In the genomic region with DNA sequence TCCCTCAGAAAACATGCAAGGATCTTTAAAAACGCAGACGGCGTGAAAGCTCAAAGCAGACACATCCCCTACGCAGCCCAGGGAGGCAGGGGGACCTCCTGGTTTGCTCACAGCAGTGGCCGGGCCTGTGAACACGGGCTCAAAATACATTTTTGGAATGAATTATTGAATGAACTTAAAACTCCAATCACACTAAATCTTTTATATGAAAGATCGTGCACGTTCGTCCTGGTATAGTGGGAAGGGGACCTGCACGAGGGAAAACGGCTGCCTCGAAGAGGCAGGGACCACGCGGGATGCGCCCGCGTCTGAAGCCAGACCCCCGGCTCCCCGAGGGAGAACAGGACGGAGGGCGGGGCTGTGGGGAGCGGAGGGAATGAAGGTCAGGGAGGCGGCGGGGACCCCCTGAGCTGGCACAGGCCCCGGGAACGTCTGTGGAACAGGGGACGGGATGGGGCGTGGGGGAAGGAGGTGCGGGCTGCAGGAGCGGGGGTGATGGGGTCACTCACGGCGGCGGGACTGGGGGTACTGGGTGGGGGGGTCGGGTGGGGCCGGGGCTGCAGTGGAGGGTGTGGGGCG, we compare ENCODE assay signal across 9 cellular contexts. TPM values are rescaled to one million over a fixed set of nuclear protein-coding genes. Genes with fewer than 3 reads are reported as not detected.
DNase-seq lines count a peak whose midpoint lies in the region; ATAC-seq and TF ChIP-seq lines count a peak whose summit lies in the region.
"Had no signal": no experiment of that assay in that cellular context is flagged by ENCODE, and none has a peak within 500 bp of the region (broad histone marks: within the 10 kb centered on the region; RNA-seq: fewer than 3 reads in every experiment).

No MANE protein-coding gene starts in this region.

- H3K4me1 ChIP-seq in BLaER1 = peaks cover 36% of the 10 kb centered on the region
- H3K4me1 ChIP-seq in KMS-11 (ENCODE audit: low read depth, poor library complexity, severe bottlenecking) = no peaks in the 10 kb centered on the region
- H3K4me1 ChIP-seq in neural progenitor cell = no peaks in the 10 kb centered on the region
- peaks cover 14% of the 10 kb centered on the region for H3K4me1 ChIP-seq in OCI-LY7 (ENCODE audit: insufficient read depth, low read length, poor library complexity, severe bottlenecking)

- CTCF ChIA-PET in OCI-LY7 (lab: Charles Lee; ENCODE audit: unreplicated experiment) = no interaction called here

- H4K20me1 ChIP-seq in BLaER1 (peaks cover 25% of the 10 kb centered on the region), KMS-11 (ENCODE audit: insufficient read depth) (no peaks in the 10 kb centered on the region), neural progenitor cell (ENCODE audit: low read depth) (no peaks in the 10 kb centered on the region), OCI-LY7 (ENCODE audit: insufficient read depth, low read length) (no peaks in the 10 kb centered on the region)

- H3K4me2 ChIP-seq in BLaER1 (peak overlapping the region; percentile 77; the same call in 1 of the 2 replicates), KMS-11 (no peak overlapping the region; the same call in 1 of the 2 replicates), neural progenitor cell (peak overlapping the region; percentile 81), OCI-LY7 (ENCODE audit: low read length) (no peak overlapping the region)

- POLR2A ChIA-PET in OCI-LY7 (lab: Charles Lee) = no interaction called here

- intact Hi-C loops in OCI-LY7 (cut with micrococcal nuclease; ENCODE audit: unreplicated experiment) = no loop called here

- H3K27me3 ChIP-seq in BLaER1 (peaks cover 55% of the 10 kb centered on the region), KMS-11 (ENCODE audit: insufficient read depth, low read depth) (no peaks in the 10 kb centered on the region), neural progenitor cell (peaks cover 52% of the 10 kb centered on the region)

- no peak overlapping the region for H3K27ac Mint-ChIP-seq in central memory CD8-positive, alpha-beta T cell (ENCODE audit: low read depth)
- H3K27ac Mint-ChIP-seq in neural progenitor cell = no peak overlapping the region

- no TSS peak for BruUV-seq in OCI-LY7 (replicated peaks; lab: Mats Ljungman, UMichigan)

- H2AFZ ChIP-seq in KMS-11 (ENCODE audit: low read depth) (no peak overlapping the region), neural progenitor cell (replicated peaks) (no peak overlapping the region), OCI-LY7 (ENCODE audit: low read length) (no peak overlapping the region)

- H3K9ac ChIP-seq in BLaER1 (no peak overlapping the region), KMS-11 (peak overlapping the region; percentile 55; the same call in 1 of the 2 replicates), neural progenitor cell (no peak overlapping the region)

- H3K9me3 ChIP-seq in BLaER1 (peaks cover 8% of the 10 kb centered on the region; the same call in 1 of the 2 replicates), neural progenitor cell (ENCODE audit: low read depth) (no peaks in the 10 kb centered on the region), OCI-LY7 (ENCODE audit: low read length) (no peaks in the 10 kb centered on the region)

- H3K9me3 Mint-ChIP-seq in central memory CD8-positive, alpha-beta T cell = no peaks in the 10 kb centered on the region
- no peaks in the 10 kb centered on the region for H3K9me3 Mint-ChIP-seq in neural progenitor cell

- H3K36me3 ChIP-seq in BLaER1 = no peaks in the 10 kb centered on the region
- no peaks in the 10 kb centered on the region for H3K36me3 ChIP-seq in KMS-11 (ENCODE audit: insufficient read depth)
- H3K36me3 ChIP-seq in neural progenitor cell = no peaks in the 10 kb centered on the region
- H3K36me3 ChIP-seq in OCI-LY7 (ENCODE audit: insufficient read depth, low read length) = no peaks in the 10 kb centered on the region

- H3K27ac ChIP-seq in BLaER1 (no peak overlapping the region), KMS-11 (no peak overlapping the region), neural progenitor cell (no peak overlapping the region), OCI-LY7 (ENCODE audit: low read depth, low read length, poor library complexity, severe bottlenecking) (no peak overlapping the region)

- peaks cover 4% of the 10 kb centered on the region for H3K36me3 Mint-ChIP-seq in central memory CD8-positive, alpha-beta T cell (ENCODE audit: insufficient read depth)
- no peaks in the 10 kb centered on the region for H3K36me3 Mint-ChIP-seq in neural progenitor cell

- peaks cover 61% of the 10 kb centered on the region for H3K27me3 Mint-ChIP-seq in central memory CD8-positive, alpha-beta T cell
- H3K27me3 Mint-ChIP-seq in neural progenitor cell (ENCODE audit: insufficient read depth, low read depth) = peaks cover 29% of the 10 kb centered on the region

- no peaks in the 10 kb centered on the region for H3K9me2 ChIP-seq in OCI-LY7 (ENCODE audit: insufficient read depth, low read length)

- H3F3A ChIP-seq in neural progenitor cell (ENCODE audit: low read depth) = peaks cover 13% of the 10 kb centered on the region

- H3K79me2 ChIP-seq in KMS-11 (ENCODE audit: insufficient read depth, low read depth) (no peaks in the 10 kb centered on the region), neural progenitor cell (ENCODE audit: low read depth) (no peaks in the 10 kb centered on the region), OCI-LY7 (ENCODE audit: insufficient read depth, low read depth, low read length) (no peaks in the 10 kb centered on the region)

- peaks cover 7% of the 10 kb centered on the region for H3K4me1 Mint-ChIP-seq in central memory CD8-positive, alpha-beta T cell
- peaks cover 8% of the 10 kb centered on the region for H3K4me1 Mint-ChIP-seq in neural progenitor cell

- TF ChIP-seq CTCF in KMS-11 (conservative IDR thresholded peaks at IDR 0.05; ENCODE audit: low read depth, low read length) (no peak), neural progenitor cell (IDR thresholded peaks at IDR 0.05) (no peak), OCI-LY7 (conservative IDR thresholded peaks at IDR 0.05; ENCODE audit: low read length) (no peak)

- DNase-seq in central memory CD8-positive, alpha-beta T cell (ENCODE audit: low spot score in 2 of 2) = no peak
- DNase-seq in neural progenitor cell (ENCODE audit: low spot score) (no peak), HT-29 (ENCODE audit: low spot score) (no peak), HuH-7.5 (ENCODE audit: low spot score) (no peak), OCI-LY7 (ENCODE audit: low spot score) (no peak)
- DNase-seq: NCI-H2227 treated with DMSO at 0.1 percent for 48 hours had no signal

- peak overlapping the region; percentile 72 for H3K4me3 Mint-ChIP-seq in central memory CD8-positive, alpha-beta T cell
- peak overlapping the region; percentile 85 for H3K4me3 Mint-ChIP-seq in neural progenitor cell

- H3K4me3 ChIP-seq in BLaER1 = peak overlapping the region; percentile 64; the same call in 1 of the 2 replicates
- H3K4me3 ChIP-seq in KMS-11 (IDR thresholded peaks at IDR 0.05; ENCODE audit: insufficient read depth, low read depth, low read length) = no peak overlapping the region
- peak overlapping the region; percentile 63 for H3K4me3 ChIP-seq in neural progenitor cell
- H3K4me3 ChIP-seq in OCI-LY7 (ENCODE audit: low read depth, low read length, poor library complexity, severe bottlenecking) = no peak overlapping the region

- no peak for ATAC-seq in central memory CD8-positive, alpha-beta T cell (replicated peaks; ENCODE audit: extremely low read depth, poor library complexity, severe bottlenecking)
- no peak for ATAC-seq in GM21529 (IDR thresholded peaks at IDR 0.05; ENCODE audit: unreplicated experiment)

RNA-seq across cellular contexts. Expression of a gene that starts 1.3 kb away (rescaled TPM):
- total RNA-seq in neural progenitor cell (ENCODE audit: low replicate concordance) (0.88 and 1.9 TPM in 2 replicates), OCI-LY7 (2022) (not detected in 2 replicates)
- total RNA-seq in HT-29 (2014; rRNA removed; shearing (Covaris generic)) = 1.1 and 1.4 TPM in 2 replicates
- total RNA-seq in OCI-LY7 (2014; rRNA removed; shearing (Covaris generic)) = not detected in 2 replicates

RNA-seq across cellular contexts. Expression of a gene that starts 16.4 kb away (rescaled TPM):
- total RNA-seq in neural progenitor cell (ENCODE audit: low replicate concordance) (15.4 and 37.4 TPM in 2 replicates), OCI-LY7 (2022) (119 and 128 TPM in 2 replicates)
- total RNA-seq in HT-29 (2014; rRNA removed; shearing (Covaris generic)) = 75.2 and 82.3 TPM in 2 replicates
- 111 and 126 TPM in 2 replicates for total RNA-seq in OCI-LY7 (2014; rRNA removed; shearing (Covaris generic))

RNA-seq across cellular contexts. Expression of a gene that starts 31.5 kb away (rescaled TPM):
- total RNA-seq in neural progenitor cell (ENCODE audit: low replicate concordance) = 7.6 and 20.8 TPM in 2 replicates
- total RNA-seq in HT-29 (2014; rRNA removed; shearing (Covaris generic)) = 65.3 and 79.4 TPM in 2 replicates
- 43.7 and 44.2 TPM in 2 replicates for total RNA-seq in OCI-LY7 (2014; rRNA removed; shearing (Covaris generic))
- total RNA-seq in OCI-LY7 (2022) = 34.0 and 40.2 TPM in 2 replicates

Comparison
In these comparisons a context has a peak if more than half of its experiments do, and no peak if none do; other contexts are left out.
1. H3K4me2 ChIP-seq: peak in BLaER1 (single experiment) and neural progenitor cell (single experiment); none in KMS-11 (single experiment) and OCI-LY7 (single experiment).
2. H3K4me3 ChIP-seq: peak in BLaER1 (single experiment) and neural progenitor cell (single experiment); none in KMS-11 (single experiment) and OCI-LY7 (single experiment).